Comparison of ENCODE assay signal across 8 cellular contexts in the genomic region with DNA sequence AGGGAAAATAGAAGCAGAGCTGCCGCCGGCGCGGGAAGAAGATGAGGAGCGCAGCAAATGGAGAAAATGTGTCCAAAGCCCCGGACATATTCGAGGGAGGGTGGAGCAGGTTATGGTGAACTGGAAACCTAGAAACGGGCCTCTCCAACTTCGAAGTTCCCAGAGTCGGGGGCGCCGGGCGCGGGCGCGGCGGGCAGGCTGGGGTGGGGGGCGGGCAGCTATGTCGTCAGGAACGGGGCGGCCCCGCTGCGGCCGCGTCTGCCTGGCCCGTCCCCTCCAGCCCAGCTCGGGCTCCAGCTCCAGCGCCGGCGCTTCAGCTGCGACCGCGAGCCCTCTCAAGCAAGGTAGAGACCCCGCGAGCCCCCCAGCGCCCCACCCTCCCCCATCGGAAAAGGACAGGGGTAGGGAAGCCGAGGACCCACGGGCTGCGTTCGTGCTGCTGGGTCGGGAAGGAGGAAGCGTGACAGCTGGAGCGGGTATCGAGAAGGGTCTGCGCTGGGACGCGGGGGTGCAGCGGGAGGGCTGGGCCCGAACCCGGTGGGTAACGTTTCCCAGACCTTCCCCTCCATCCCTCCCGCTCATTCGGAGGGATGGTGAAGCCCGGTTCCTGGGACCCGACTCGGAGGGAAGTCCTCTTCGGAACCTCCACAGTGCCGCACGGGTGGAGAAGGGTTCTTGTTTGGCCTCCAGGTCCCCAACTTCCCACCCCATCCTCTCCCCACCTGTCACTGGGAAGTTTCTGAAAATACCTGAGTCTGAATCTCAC. TPM values are rescaled to one million over a fixed set of nuclear protein-coding genes. Genes with fewer than 3 reads are reported as not detected.
A peak's percentile ranks its signal among the peaks of the same experiment; 100 is the strongest.
DNase-seq lines count a peak whose midpoint lies in the region; ATAC-seq and TF ChIP-seq lines count a peak whose summit lies in the region.

No MANE protein-coding gene starts in this region.

- H3K27ac ChIP-seq in OCI-LY1 (ENCODE audit: low read depth, low read length, poor library complexity, severe bottlenecking) = peak overlapping the region; percentile 100

- H3K27me3 Mint-ChIP-seq in progenitor cell of endocrine pancreas = peaks cover 53% of the 10 kb centered on the region

- ATAC-seq in HG03378 (IDR thresholded peaks at IDR 0.05; ENCODE audit: unreplicated experiment) (no peak), HG03460 (IDR thresholded peaks at IDR 0.05; ENCODE audit: unreplicated experiment) (no peak)

- peak overlapping the region; percentile 99 for H3K9ac ChIP-seq in OCI-LY1 (ENCODE audit: low read length)

- H3K79me2 ChIP-seq in OCI-LY1 (ENCODE audit: insufficient read depth, low read length) = peaks cover 23% of the 10 kb centered on the region

- H2AFZ ChIP-seq in OCI-LY1 (ENCODE audit: low read length) = no peak overlapping the region

- H3K4me1 Mint-ChIP-seq in progenitor cell of endocrine pancreas (ENCODE audit: low read depth) = peaks cover 17% of the 10 kb centered on the region

- peaks cover 6% of the 10 kb centered on the region for H3F3A ChIP-seq in OCI-LY1 (ENCODE audit: insufficient read depth, low read length)

- H3K9me3 Mint-ChIP-seq in progenitor cell of endocrine pancreas (ENCODE audit: low read depth) = no peaks in the 10 kb centered on the region

- H4K20me1 ChIP-seq in OCI-LY1 (ENCODE audit: insufficient read depth, low read length) = no peaks in the 10 kb centered on the region

- peak overlapping the region; percentile 93 for H3K4me2 ChIP-seq in OCI-LY1 (ENCODE audit: low read length)

- H3K9me2 ChIP-seq in OCI-LY1 (ENCODE audit: low read depth, low read length) = no peaks in the 10 kb centered on the region

- peak overlapping the region; percentile 81 for H3K4me3 Mint-ChIP-seq in progenitor cell of endocrine pancreas (ENCODE audit: low read depth)

- TF ChIP-seq CTCF in OCI-LY1 (IDR thresholded peaks at IDR 0.05; ENCODE audit: low read length) = no peak
- no peak for TF ChIP-seq CTCF in progenitor cell of endocrine pancreas (IDR thresholded peaks at IDR 0.05; ENCODE audit: unreplicated experiment)

- H3K36me3 Mint-ChIP-seq in progenitor cell of endocrine pancreas (ENCODE audit: insufficient read depth) = no peaks in the 10 kb centered on the region

- H3K27me3 ChIP-seq in OCI-LY1 (ENCODE audit: insufficient read depth, low read length) = no peaks in the 10 kb centered on the region

- H3K4me1 ChIP-seq in OCI-LY1 (ENCODE audit: insufficient read depth, low read length, severe bottlenecking) = peaks cover 52% of the 10 kb centered on the region

- DNase-seq in NCI-H748 (lab: John Stamatoyannopoulos, UW; ENCODE audit: unreplicated experiment) (peak; percentile 55), NCI-H748 treated with DMSO at 0.1 percent for 48 hours (lab: John Stamatoyannopoulos, UW) (no peak), astrocyte of the hippocampus (ENCODE audit: low read depth, low spot score) (peak; percentile 78), hypothalamus (lab: John Stamatoyannopoulos, UW) (peak in 34 of 51 donors; percentile 5 to 62 (median 36)), progenitor cell of endocrine pancreas (ENCODE audit: low spot score, unreplicated experiment) (peak; percentile 22)

- H3K27ac Mint-ChIP-seq in progenitor cell of endocrine pancreas = peak overlapping the region; percentile 81

- H3K4me3 ChIP-seq in OCI-LY1 (ENCODE audit: low read depth, low read length, poor library complexity, severe bottlenecking) = peak overlapping the region; percentile 95

- H3K36me3 ChIP-seq in OCI-LY1 (ENCODE audit: insufficient read depth, low read length) = peaks cover 40% of the 10 kb centered on the region; the same call in 1 of the 2 replicates

- no peaks in the 10 kb centered on the region for H3K9me3 ChIP-seq in OCI-LY1 (ENCODE audit: low read length)

RNA-seq across cellular contexts. Expression of a gene that starts 1.0 kb away (rescaled TPM):
- 10.2 and 16.8 TPM in 2 replicates for total RNA-seq in progenitor cell of endocrine pancreas

RNA-seq across cellular contexts. Expression of a gene that starts 4.3 kb away (rescaled TPM):
- 38.0 and 42.8 TPM in 2 replicates for total RNA-seq in progenitor cell of endocrine pancreas

RNA-seq across cellular contexts. Expression of a gene that starts 33.9 kb away (rescaled TPM):
- total RNA-seq in progenitor cell of endocrine pancreas = 3.7 and 6.3 TPM in 2 replicates

RNA-seq across cellular contexts. Expression of a gene that starts 34.7 kb away (rescaled TPM):
- 62.1 and 66.9 TPM in 2 replicates for total RNA-seq in progenitor cell of endocrine pancreas

RNA-seq across cellular contexts. Expression of a gene that starts 41.9 kb away (rescaled TPM):
- 111 and 116 TPM in 2 replicates for total RNA-seq in progenitor cell of endocrine pancreas
